Comparison of ENCODE assay signal across 9 cellular contexts in genomic region chr2:161199885-161200284, GRCh38. TPM values are rescaled to one million over a fixed set of nuclear protein-coding genes. Genes with fewer than 3 reads are reported as not detected.
DNase-seq lines count a peak whose midpoint lies in the region; ATAC-seq, FAIRE-seq and TF ChIP-seq lines count a peak whose summit lies in the region.
"Had no signal": no experiment of that assay in that cellular context is flagged by ENCODE, and none has a peak within 500 bp of the region (broad histone marks: within the 10 kb centered on the region; RNA-seq: fewer than 3 reads in every experiment).

No MANE protein-coding gene starts in this region.

- peak; percentile 92 for FAIRE-seq in GM12892 (lab: Jason Lieb, UNC)

- DNase-seq in GM12892 (ENCODE audit: insufficient read length) (no peak), cerebellar cortex (ENCODE audit: low spot score) (peak; percentile 19), NCI-H2227 treated with DMSO at 0.1 percent for 48 hours (lab: John Stamatoyannopoulos, UW) (no peak), C1 segment of cervical spinal cord (lab: John Stamatoyannopoulos, UW) (no peak), iPS-NIHi11 (ENCODE audit: low spot score) (no peak), adrenal gland (no peak)
- DNase-seq: GDM1 had no signal

- WGBS in adrenal gland, 4 donors = 60 to 78% (median 72%) methylated on average over 1 of the region's 1 CpG

- H3K27me3 ChIP-seq in adrenal gland = no peaks in the 10 kb centered on the region

- peak; percentile 69 for ATAC-seq in GM21390 (IDR thresholded peaks at IDR 0.05; ENCODE audit: unreplicated experiment)
- ATAC-seq in HG03342 (IDR thresholded peaks at IDR 0.05; ENCODE audit: unreplicated experiment) = peak; percentile 90

- intact Hi-C loops in adrenal gland (cut with DNase I) = no loop called here

- H3K27ac ChIP-seq in adrenal gland = no peak overlapping the region

- TF ChIP-seq POLR2A in GM12892 (IDR thresholded peaks at IDR 0.05; ENCODE audit: low read depth, low read length) (no peak), adrenal gland (IDR thresholded peaks at IDR 0.05) (no peak)

- peaks cover 0 to 11% of the 10 kb centered on the region in 2 donors for H3K4me1 ChIP-seq in adrenal gland (replicated peaks in 1 of 2)

- no peak overlapping the region for H3K4me3 ChIP-seq in adrenal gland

- H3K9me3 ChIP-seq in adrenal gland (replicated peaks in 1 of 3) = no peaks in the 10 kb centered on the region

- peaks cover 0 to 14% of the 10 kb centered on the region in 2 donors for H3K36me3 ChIP-seq in adrenal gland (replicated peaks in 1 of 2)

- TF ChIP-seq CTCF in adrenal gland (IDR thresholded peaks at IDR 0.05) = no peak

RNA-seq across cellular contexts. Expression of gene TANK, which starts 39.7 kb away (rescaled TPM):
- 75.2 TPM for polyA plus RNA-seq in GM12892 (2012; ENCODE audit: missing spikeins)
- total RNA-seq in adrenal gland = 10 to 100 TPM; 45.7 to 90.9 (median 55.0) TPM
- 10 to 100 TPM; 23.7 to 82.8 (median 34.4) TPM for polyA plus RNA-seq in adrenal gland
